ENCODE assay signal across 9 cellular contexts in the genomic region with DNA sequence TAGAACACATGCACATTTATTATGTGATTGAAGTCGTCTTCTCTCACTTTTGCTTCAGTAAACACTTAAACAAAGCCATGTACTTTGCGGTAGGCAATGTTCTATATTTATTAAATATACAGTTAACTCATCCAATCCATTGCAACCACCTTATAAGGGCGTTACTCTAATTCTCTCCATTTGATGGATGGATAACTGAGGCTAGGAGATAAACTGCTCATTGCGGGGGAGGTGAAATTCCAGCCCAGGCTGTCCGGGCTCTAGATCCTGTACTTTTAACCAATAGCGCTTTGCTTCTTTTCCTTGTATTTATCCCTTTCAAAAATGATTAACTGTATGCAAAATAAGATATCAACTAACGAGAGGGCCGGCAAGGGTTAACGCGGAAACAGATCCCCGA. TPM values are rescaled to one million over a fixed set of nuclear protein-coding genes. Genes with fewer than 3 reads are reported as not detected.
DNase-seq lines count a peak whose midpoint lies in the region; ATAC-seq and TF ChIP-seq lines count a peak whose summit lies in the region.
"Had no signal": no experiment of that assay in that cellular context is flagged by ENCODE, and none has a peak within 500 bp of the region (broad histone marks: within the 10 kb centered on the region; RNA-seq: fewer than 3 reads in every experiment).

No MANE protein-coding gene starts in this region.

- no peaks in the 10 kb centered on the region for H3K36me3 ChIP-seq in testis (ENCODE audit: low read depth, missing control alignments)

- H3K4me1 Mint-ChIP-seq in dendritic cell treated with granulocyte-macrophage colony-stimulating factor and Interleukin-4, amounts not matched to agents 40 ng/mL and 50 ng/mL, for 4 days (ENCODE audit: low read depth), result peaks cover 21% of the 10 kb centered on the region
- H3K4me1 Mint-ChIP-seq in mesothelial cell of epicardium, result peaks cover 28% of the 10 kb centered on the region

- 1 to 3% methylated on average over 11 of the region's 11 CpGs for WGBS in testis, 2 donors

- H3K9me3 ChIP-seq in testis, result no peaks in the 10 kb centered on the region

- H3K4me3 Mint-ChIP-seq in dendritic cell treated with granulocyte-macrophage colony-stimulating factor and Interleukin-4, amounts not matched to agents 40 ng/mL and 50 ng/mL, for 4 days, result peak overlapping the region; percentile 97
- peak overlapping the region; percentile 97 for H3K4me3 Mint-ChIP-seq in mesothelial cell of epicardium

- ATAC-seq in HG03469 (IDR thresholded peaks at IDR 0.05; ENCODE audit: unreplicated experiment), result no peak
- ATAC-seq in HG03565 (IDR thresholded peaks at IDR 0.05; ENCODE audit: unreplicated experiment), result no peak
- no peak for ATAC-seq in GM18873 (IDR thresholded peaks at IDR 0.05; ENCODE audit: low FRiP score, unreplicated experiment)

- H3K27ac Mint-ChIP-seq in dendritic cell treated with granulocyte-macrophage colony-stimulating factor and Interleukin-4, amounts not matched to agents 40 ng/mL and 50 ng/mL, for 4 days, result peak overlapping the region; percentile 97
- H3K27ac Mint-ChIP-seq in mesothelial cell of epicardium, result peak overlapping the region; percentile 82

- H3K4me3 ChIP-seq in LNCaP clone FGC (ENCODE audit: low read depth, low read length) (peak overlapping the region; percentile 67), testis (peak overlapping the region; percentile 69 to 85)

- no peak for TF ChIP-seq CTCF in LNCaP clone FGC (IDR thresholded peaks at IDR 0.05; ENCODE audit: control insufficient read depth, extremely low read depth, insufficient read depth)
- TF ChIP-seq CTCF in mesothelial cell of epicardium (IDR thresholded peaks at IDR 0.05; ENCODE audit: unreplicated experiment), result no peak
- no peak for TF ChIP-seq CTCF in testis (IDR thresholded peaks at IDR 0.05)

- no peaks in the 10 kb centered on the region for H3K9me3 Mint-ChIP-seq in dendritic cell treated with granulocyte-macrophage colony-stimulating factor and Interleukin-4, amounts not matched to agents 40 ng/mL and 50 ng/mL, for 4 days
- H3K9me3 Mint-ChIP-seq in mesothelial cell of epicardium, result no peaks in the 10 kb centered on the region

- intact Hi-C loops in dendritic cell treated with granulocyte-macrophage colony-stimulating factor and Interleukin-4, amounts not matched to agents 40 ng/mL and 50 ng/mL, for 4 days (cut with micrococcal nuclease), result loop anchor here (5.0 to 10.0 kb wide), 4 partner anchors 187 to 960 kb away; no protein-coding TSS in a partner anchor
- intact Hi-C loops in testis (cut with DNase I; ENCODE audit: low total_unique reads), result loop anchor here (10.0 kb wide), 1 partner anchor 950 kb away; no protein-coding TSS in a partner anchor

- no peaks in the 10 kb centered on the region for H3K27me3 Mint-ChIP-seq in dendritic cell treated with granulocyte-macrophage colony-stimulating factor and Interleukin-4, amounts not matched to agents 40 ng/mL and 50 ng/mL, for 4 days
- peaks cover 12% of the 10 kb centered on the region for H3K27me3 Mint-ChIP-seq in mesothelial cell of epicardium (ENCODE audit: low read depth)

- H3K27ac ChIP-seq in testis, result peak overlapping the region in 1 of 2 donors; percentile 88

- TF ChIP-seq POLR2A in testis (IDR thresholded peaks at IDR 0.05), result no peak

- peaks cover 3% of the 10 kb centered on the region for H3K4me1 ChIP-seq in testis

- no peak for DNase-seq in LNCaP clone FGC (ENCODE audit: low read depth)
- no peak for DNase-seq in mesothelial cell of epicardium (ENCODE audit: low spot score in 2 of 2, unreplicated experiment in 2 of 2)
- DNase-seq in testis, result no peak
- no peak for DNase-seq in NCI-H748 (lab: John Stamatoyannopoulos, UW; ENCODE audit: unreplicated experiment)
- DNase-seq: NCI-H1930 had no signal

- H3K36me3 Mint-ChIP-seq in dendritic cell treated with granulocyte-macrophage colony-stimulating factor and Interleukin-4, amounts not matched to agents 40 ng/mL and 50 ng/mL, for 4 days (ENCODE audit: low read depth), result peaks cover 23% of the 10 kb centered on the region
- H3K36me3 Mint-ChIP-seq in mesothelial cell of epicardium, result peaks cover 3% of the 10 kb centered on the region

- H3K27me3 ChIP-seq in testis, result no peaks in the 10 kb centered on the region

RNA-seq across cellular contexts. Expression of a gene that starts 1.2 kb away (rescaled TPM):
- total RNA-seq in mesothelial cell of epicardium (60.0 to 62.7 TPM (median 62.3 TPM) in 3 replicates), testis (10 to 100 TPM; 53.6 to 81.7 TPM)
- 27.5 TPM for polyA plus RNA-seq in testis (ENCODE audit: insufficient read depth, low read depth, low replicate concordance)
